Comparison of ENCODE assay signal across 13 cellular contexts in genomic region chr5:2996248-2996647, GRCh38.
"Had no signal": no experiment of that assay in that cellular context is flagged by ENCODE, and none has a peak within 500 bp of the region (broad histone marks: within the 10 kb centered on the region; RNA-seq: fewer than 3 reads in every experiment).

No MANE protein-coding gene starts in this region.

- H3K36me3 Mint-ChIP-seq: activated naive CD4-positive, alpha-beta T cell treated with anti-CD3 and anti-CD28 coated beads, Interleukin-2, amount 50 U/mL, for 24 hours had no signal

- DNase-seq: activated CD4-positive, alpha-beta T cell treated with anti-CD3 and anti-CD28 coated beads, Interleukin-2, amount 50 U/mL, for 4 hours; activated CD4-positive, CD25-positive, alpha-beta regulatory T cell treated with anti-CD3 and anti-CD28 coated beads, Interleukin-2, amount 50 U/mL, for 72 hours; activated gamma-delta T cell; left lung; nephron progenitor cell; stimulated activated CD4-positive, alpha-beta T cell treated with anti-CD3 and anti-CD28 coated beads, Interleukin-12 subunit alpha, Interleukin-12 subunit beta, amount 100 ng/mL, for 4 hours; stimulated activated CD4-positive, alpha-beta T cell treated with anti-CD3 and anti-CD28 coated beads, Interleukin-1b, Interleukin-23, amount 100 ng/mL, for 48 hours; stimulated activated CD8-positive, alpha-beta memory T cell treated with anti-CD3 and anti-CD28 coated beads, Interleukin-4, amount 100 ng/mL, for 48 hours; stimulated activated naive CD4-positive, alpha-beta T cell had no signal

- H3K27ac ChIP-seq: left lung, VCaP had no signal

- H3K4me1 Mint-ChIP-seq: activated naive CD4-positive, alpha-beta T cell treated with anti-CD3 and anti-CD28 coated beads, Interleukin-2, amount 50 U/mL, for 24 hours had no signal

- H3K9me3 ChIP-seq: left lung had no signal

- H3K36me3 ChIP-seq: left lung had no signal

- H3K27me3 Mint-ChIP-seq: activated naive CD4-positive, alpha-beta T cell treated with anti-CD3 and anti-CD28 coated beads, Interleukin-2, amount 50 U/mL, for 24 hours; dendritic cell treated with granulocyte-macrophage colony-stimulating factor and Interleukin-4, amounts not matched to agents 40 ng/mL and 50 ng/mL, for 4 days had no signal

- H3K4me3 ChIP-seq: left lung had no signal

- H3K27ac Mint-ChIP-seq: activated naive CD4-positive, alpha-beta T cell treated with anti-CD3 and anti-CD28 coated beads, Interleukin-2, amount 50 U/mL, for 24 hours; dendritic cell treated with granulocyte-macrophage colony-stimulating factor and Interleukin-4, amounts not matched to agents 40 ng/mL and 50 ng/mL, for 4 days; nephron progenitor cell; progenitor cell of endocrine pancreas had no signal

- H3K4me3 Mint-ChIP-seq: activated naive CD4-positive, alpha-beta T cell treated with anti-CD3 and anti-CD28 coated beads, Interleukin-2, amount 50 U/mL, for 24 hours; dendritic cell treated with granulocyte-macrophage colony-stimulating factor and Interleukin-4, amounts not matched to agents 40 ng/mL and 50 ng/mL, for 4 days; nephron progenitor cell had no signal

- H3K4me1 ChIP-seq: left lung had no signal

- H3K9me3 Mint-ChIP-seq: activated naive CD4-positive, alpha-beta T cell treated with anti-CD3 and anti-CD28 coated beads, Interleukin-2, amount 50 U/mL, for 24 hours had no signal
